Comparison of ENCODE assay signal across 30 cellular contexts in the genomic region with DNA sequence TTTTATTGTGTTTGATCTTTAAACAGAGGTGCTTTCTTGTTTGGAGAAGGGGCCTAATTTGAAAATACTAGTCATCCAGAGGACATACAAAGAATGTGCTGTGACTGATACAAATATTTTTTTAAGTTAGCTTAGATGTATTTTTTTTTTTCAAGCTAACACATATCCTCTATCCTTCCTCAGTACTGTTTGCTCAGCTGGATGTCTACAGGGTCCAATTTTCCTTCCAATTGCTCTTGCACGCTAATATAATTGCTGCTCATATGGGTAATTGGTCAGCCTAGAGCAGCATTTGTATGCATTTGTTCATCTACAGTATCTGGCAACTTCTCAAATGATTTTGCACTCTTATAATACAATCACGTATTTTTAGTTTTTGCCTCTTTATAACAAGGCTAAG.
DNase-seq lines count a peak whose midpoint lies in the region; ATAC-seq and TF ChIP-seq lines count a peak whose summit lies in the region.
"Had no signal": no experiment of that assay in that cellular context is flagged by ENCODE, and none has a peak within 500 bp of the region (broad histone marks: within the 10 kb centered on the region; RNA-seq: fewer than 3 reads in every experiment).

No MANE protein-coding gene starts in this region.

- H3K79me2 ChIP-seq in OCI-LY7 (ENCODE audit: insufficient read depth, low read depth, low read length) = no peaks in the 10 kb centered on the region

- no peak overlapping the region for H2AFZ ChIP-seq in OCI-LY7 (ENCODE audit: low read length)

- POLR2A ChIA-PET in OCI-LY7 (lab: Charles Lee) = interaction anchor here (0.6 to 1.6 kb wide), 3 partner anchors 12 to 163 kb away, joined by 3 to 4 read pairs (median 4); no protein-coding TSS in a partner anchor

- H3K4me2 ChIP-seq in OCI-LY7 (ENCODE audit: low read length) = no peak overlapping the region
- H3K4me2 ChIP-seq: SK-N-SH had no signal

- peak; percentile 41 for DNase-seq in LNCaP clone FGC (ENCODE audit: low read depth)
- DNase-seq in NCI-H1436 (lab: John Stamatoyannopoulos, UW) = peak; percentile 61
- peak; percentile 100 for DNase-seq in NCI-H446 treated with DMSO at 0.1 percent for 48 hours (lab: John Stamatoyannopoulos, UW)
- DNase-seq in foreskin fibroblast = no peak
- no peak for DNase-seq in nucleus accumbens (lab: John Stamatoyannopoulos, UW)
- no peak for DNase-seq in OCI-LY7 (ENCODE audit: low spot score)
- DNase-seq: activated CD4-positive, alpha-beta T cell treated with anti-CD3 and anti-CD28 coated beads, Interleukin-2, amount 50 U/mL, for 4 hours; activated CD8-positive, alpha-beta memory T cell treated with anti-CD3 and anti-CD28 coated beads, Interleukin-2, amount 10 ng/mL, durations not matched to agents 7 days and 5 days; activated naive CD4-positive, alpha-beta T cell; activated naive CD8-positive, alpha-beta T cell treated with anti-CD3 and anti-CD28 coated beads, Interleukin-2, amount 50 U/mL, for 24 hours; activated T-cell treated with anti-CD3 and anti-CD28 coated beads, Interleukin-2, amount 50 U/mL, for 48 hours; BE2C; CD8-positive, alpha-beta memory T cell; DMS79; foreskin keratinocyte; GDM1; heart left ventricle; islet precursor cell; Kasumi-1; left lung; NCI-H82; pancreas; retina; SK-N-SH; substantia nigra had no signal

- H3K4me3 ChIP-seq in LNCaP clone FGC (ENCODE audit: low read depth, low read length) = no peak overlapping the region
- no peak overlapping the region for H3K4me3 ChIP-seq in foreskin fibroblast (ENCODE audit: low read depth in 1 of 2, low read length in 2 of 2)
- H3K4me3 ChIP-seq in OCI-LY7 (ENCODE audit: low read depth, low read length, poor library complexity, severe bottlenecking) = no peak overlapping the region
- H3K4me3 ChIP-seq: esophagus muscularis mucosa, heart left ventricle, left lung, pancreas had no signal

- no peaks in the 10 kb centered on the region for H3K9me3 ChIP-seq in OCI-LY7 (ENCODE audit: low read length)
- H3K9me3 ChIP-seq: BE2C, esophagus muscularis mucosa, heart left ventricle, left lung, pancreas, SK-N-SH had no signal

- TF ChIP-seq CTCF in LNCaP clone FGC (IDR thresholded peaks at IDR 0.05; ENCODE audit: control insufficient read depth, extremely low read depth, insufficient read depth) (no peak), VCaP (conservative IDR thresholded peaks at IDR 0.05) (no peak), foreskin fibroblast (IDR thresholded peaks at IDR 0.05; ENCODE audit: low read depth, low read length) (no peak), OCI-LY7 (conservative IDR thresholded peaks at IDR 0.05; ENCODE audit: low read length) (no peak)

- H4K20me1 ChIP-seq in OCI-LY7 (ENCODE audit: insufficient read depth, low read length) = no peaks in the 10 kb centered on the region

- ATAC-seq in HG02623 (IDR thresholded peaks at IDR 0.05; ENCODE audit: unreplicated experiment) = no peak
- ATAC-seq: activated CD8-positive, alpha-beta memory T cell treated with anti-CD3 and anti-CD28 coated beads, Interleukin-2, amount 10 ng/mL, durations not matched to agents 7 days and 5 days; activated naive CD8-positive, alpha-beta T cell treated with anti-CD3 and anti-CD28 coated beads, Interleukin-2, amount 50 U/mL, for 24 hours; foreskin keratinocyte; HCT116; heart left ventricle; left lung; pancreas; stimulated activated memory B cell treated with anti-CD40 and anti-IgM and Interleukin-4, amounts not matched to agents 10 μg/mL and 1 μg/mL and 100 μg/mL, for 72 hours had no signal

- peaks cover 8% of the 10 kb centered on the region for H3K36me3 ChIP-seq in OCI-LY7 (ENCODE audit: insufficient read depth, low read length)
- H3K36me3 ChIP-seq: left lung, pancreas had no signal

- no peaks in the 10 kb centered on the region for H3K9me2 ChIP-seq in OCI-LY7 (ENCODE audit: insufficient read depth, low read length)
- H3K9me2 ChIP-seq: SK-N-SH had no signal

- no TSS peak for BruUV-seq in OCI-LY7 (replicated peaks; lab: Mats Ljungman, UMichigan)

- H3K27ac ChIP-seq in VCaP (peak overlapping the region; percentile 64), OCI-LY7 (ENCODE audit: low read depth, low read length, poor library complexity, severe bottlenecking) (no peak overlapping the region)
- H3K27ac ChIP-seq: esophagus muscularis mucosa, foreskin keratinocyte, heart left ventricle, left lung, pancreas had no signal

- intact Hi-C loops in OCI-LY7 (cut with micrococcal nuclease; ENCODE audit: unreplicated experiment) = no loop called here

- no peaks in the 10 kb centered on the region for H3K4me1 ChIP-seq in OCI-LY7 (ENCODE audit: insufficient read depth, low read length, poor library complexity, severe bottlenecking)
- H3K4me1 ChIP-seq: BE2C, esophagus muscularis mucosa, foreskin keratinocyte, heart left ventricle, left lung, pancreas had no signal

- CTCF ChIA-PET in OCI-LY7 (lab: Charles Lee; ENCODE audit: unreplicated experiment) = interaction anchor here (0.5 kb wide), 1 partner anchor 183 kb away, joined by 4 read pairs; no protein-coding TSS in a partner anchor

Comparison
In these comparisons a context has a peak if more than half of its experiments do, and no peak if none do; other contexts are left out.
1. DNase-seq: peak in LNCaP clone FGC (single experiment), NCI-H1436 (single experiment) and NCI-H446 treated with DMSO at 0.1 percent for 48 hours (single experiment); none in foreskin fibroblast (0 of 2), nucleus accumbens (0 of 56) and OCI-LY7 (single experiment).